8 cellular contexts compared by ENCODE assay signal in the genomic region with DNA sequence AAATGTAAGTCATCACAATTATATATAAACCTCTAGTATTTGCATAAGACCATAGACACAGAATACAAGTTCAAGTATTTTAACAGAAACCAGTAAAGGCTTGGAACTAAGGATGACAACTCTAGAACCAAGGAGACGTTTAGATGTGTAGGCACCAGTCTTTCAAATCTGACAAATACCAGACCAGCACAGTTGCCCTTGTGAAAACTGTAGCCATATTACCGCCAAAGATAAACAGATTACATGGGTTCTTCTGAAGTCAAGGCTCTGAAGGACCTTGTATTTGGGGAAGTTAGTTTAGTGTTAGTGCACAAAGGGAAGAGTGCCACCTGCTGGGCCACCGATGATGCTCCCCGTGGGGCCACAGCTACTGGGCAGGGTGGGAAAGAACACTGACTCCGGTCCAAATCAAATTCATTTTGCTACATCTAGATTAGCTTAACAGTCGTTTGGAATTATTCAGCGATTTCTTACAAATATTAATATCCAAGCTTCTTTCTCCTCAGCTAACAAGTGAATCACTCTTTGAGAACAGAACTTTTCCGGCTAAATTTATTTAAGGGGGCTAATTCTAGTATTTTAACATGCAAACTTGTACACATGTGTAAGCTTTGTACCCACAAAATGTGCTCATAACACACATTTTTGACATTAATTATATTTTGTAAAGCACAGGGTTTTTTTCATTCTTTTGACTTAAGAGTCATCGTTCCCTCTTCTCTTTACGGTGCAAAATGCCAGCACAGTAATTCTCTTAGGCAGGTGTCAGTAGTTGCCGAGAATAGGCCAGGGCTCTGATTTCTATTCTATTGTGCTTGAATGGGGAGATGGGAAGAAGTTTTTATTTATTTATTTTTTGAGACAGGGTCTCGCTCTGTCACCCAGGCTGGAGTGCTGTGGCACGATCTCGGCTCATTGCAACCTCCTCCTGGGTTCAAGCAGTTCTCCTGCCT. TPM values are rescaled to one million over a fixed set of nuclear protein-coding genes. Genes with fewer than 3 reads are reported as not detected.
A peak's percentile ranks its signal among the peaks of the same experiment; 100 is the strongest.
DNase-seq lines count a peak whose midpoint lies in the region; ATAC-seq and TF ChIP-seq lines count a peak whose summit lies in the region.

No MANE protein-coding gene starts in this region.

- peaks cover 17% of the 10 kb centered on the region for H3K27me3 Mint-ChIP-seq in activated naive CD4-positive, alpha-beta T cell treated with anti-CD3 and anti-CD28 coated beads for 36 hours (ENCODE audit: low read depth)

- TF ChIP-seq POLR2A in NB4 (IDR thresholded peaks at IDR 0.05; ENCODE audit: extremely low read depth, insufficient read length) = no peak

- H3K36me3 Mint-ChIP-seq in activated naive CD4-positive, alpha-beta T cell treated with anti-CD3 and anti-CD28 coated beads for 36 hours (ENCODE audit: low read depth) = no peaks in the 10 kb centered on the region

- no peak overlapping the region for H3K4me3 ChIP-seq in NB4 (ENCODE audit: low read depth, low read length)

- no peaks in the 10 kb centered on the region for H3K9me3 Mint-ChIP-seq in activated naive CD4-positive, alpha-beta T cell treated with anti-CD3 and anti-CD28 coated beads for 36 hours

- no peak overlapping the region for H3K4me3 Mint-ChIP-seq in activated naive CD4-positive, alpha-beta T cell treated with anti-CD3 and anti-CD28 coated beads for 36 hours

- peak; percentile 94 for ATAC-seq in HG02588 (IDR thresholded peaks at IDR 0.05; ENCODE audit: unreplicated experiment)
- ATAC-seq in Right ventricle myocardium superior (ENCODE audit: poor library complexity) = peak; percentile 99

- H3K27ac Mint-ChIP-seq in activated naive CD4-positive, alpha-beta T cell treated with anti-CD3 and anti-CD28 coated beads for 36 hours = no peak overlapping the region

- peak; percentile 86 for DNase-seq in NB4 (ENCODE audit: low read depth)
- DNase-seq in SKM-1 (lab: John Stamatoyannopoulos, UW; ENCODE audit: unreplicated experiment) = peak; percentile 94
- peak; percentile 84 for DNase-seq in activated naive CD4-positive, alpha-beta T cell treated with anti-CD3 and anti-CD28 coated beads for 36 hours
- DNase-seq in Right ventricle myocardium superior = peak; percentile 86
- peak; percentile 68 for DNase-seq in renal cortical epithelial cell (ENCODE audit: low read depth)
- no peak for DNase-seq in COLO829 (ENCODE audit: low spot score)

- CTCF ChIA-PET in activated naive CD4-positive, alpha-beta T cell treated with anti-CD3 and anti-CD28 coated beads for 36 hours (lab: Charles Lee) = interaction anchor here (0.6 to 4.3 kb wide), 27 partner anchors 9 to 698 kb away, joined by 3 to 147 read pairs (median 4); partner anchors contain the start of gene NIBAN1

- no peaks in the 10 kb centered on the region for H3K4me1 Mint-ChIP-seq in activated naive CD4-positive, alpha-beta T cell treated with anti-CD3 and anti-CD28 coated beads for 36 hours (ENCODE audit: low read depth)

- peak; percentile 88 for TF ChIP-seq CTCF in GM12874 (IDR thresholded peaks at IDR 0.05; ENCODE audit: insufficient read depth, low read depth, low read length)
- peak; percentile 95 for TF ChIP-seq CTCF in NB4 (IDR thresholded peaks at IDR 0.05; ENCODE audit: low read depth, low read length)

- intact Hi-C loops in activated naive CD4-positive, alpha-beta T cell treated with anti-CD3 and anti-CD28 coated beads for 36 hours (cut with micrococcal nuclease) = loop anchor here (1.0 to 5.0 kb wide), 5 partner anchors 177 to 1325 kb away; no protein-coding TSS in a partner anchor
- intact Hi-C loops in Right ventricle myocardium superior (cut with DNase I) = loop anchor here (1.0 kb wide), 1 partner anchor 176 kb away; no protein-coding TSS in a partner anchor

RNA-seq across cellular contexts. Expression of gene NIBAN1, which starts 8.0 kb away (rescaled TPM):
- total RNA-seq in activated naive CD4-positive, alpha-beta T cell treated with anti-CD3 and anti-CD28 coated beads for 36 hours = 1 to 10 TPM; 4.2 to 4.5 TPM
- total RNA-seq in Right ventricle myocardium superior = 317 TPM
- 21.5 and 30.2 TPM in 2 replicates for total RNA-seq in renal cortical epithelial cell

Comparison
In these comparisons a context has a peak if more than half of its experiments do, and no peak if none do; other contexts are left out.
1. RNA of gene NIBAN1, which starts 8.0 kb away (total RNA-seq): 317 TPM in Right ventricle myocardium superior (single experiment); 21.5 to 30.2 TPM in renal cortical epithelial cell and 4.2 to 4.5 TPM in activated naive CD4-positive, alpha-beta T cell treated with anti-CD3 and anti-CD28 coated beads for 36 hours; every median in the first group is over 10 times any median in the second.